1 cellular context compared by ENCODE assay signal in genomic region chr5:103605277-103605676, GRCh38.
TF ChIP-seq lines count a peak whose summit lies in the region.

No MANE protein-coding gene starts in this region.

TF ChIP-seq in K562, 482 proteins besides CTCF, POLR2A, EP300 and RAD21 (continued from another document and continues in another):
- no peak for TF ChIP-seq ZNF740 (CRISPR knock-in tag; IDR thresholded peaks at IDR 0.05)
- TF ChIP-seq ZNF740 (tag; IDR thresholded peaks at IDR 0.05): no peak
- peak; percentile 83 for TF ChIP-seq NCOR1 (IDR thresholded peaks at IDR 0.05)
- peak; percentile 59; the same call in 1 of the 2 replicates for TF ChIP-seq NFIC (IDR thresholded peaks at IDR 0.05)
- peak; percentile 20; the same call in 1 of the 2 replicates for TF ChIP-seq ZNF592 (IDR thresholded peaks at IDR 0.05)
- 0 out of 2 replicates have a peak, but pooled peaks have one; percentile 39 for TF ChIP-seq ARID3A (IDR thresholded peaks at IDR 0.05; ENCODE audit: borderline replicate concordance, low read depth, low read length)
- TF ChIP-seq LEF1 (IDR thresholded peaks at IDR 0.05): peak; percentile 75; the same call in 1 of the 2 replicates
- no peak for TF ChIP-seq ATF1 (CRISPR knock-in tag; IDR thresholded peaks at IDR 0.05)
- TF ChIP-seq ATF1 (tag; IDR thresholded peaks at IDR 0.05): 0 out of 2 replicates have a peak, but pooled peaks have one; percentile 19
- no peak for TF ChIP-seq RB1 (IDR thresholded peaks at IDR 0.05; ENCODE audit: low read depth)
- TF ChIP-seq FOXK1 (CRISPR knock-in tag; IDR thresholded peaks at IDR 0.05; ENCODE audit: borderline replicate concordance): no peak
- TF ChIP-seq TFAP4 (CRISPR knock-in tag; IDR thresholded peaks at IDR 0.05; ENCODE audit: borderline replicate concordance): no peak
- peak; percentile 81; the same call in 1 of the 2 replicates for TF ChIP-seq SMARCE1 (IDR thresholded peaks at IDR 0.05)
- TF ChIP-seq TEAD4 (IDR thresholded peaks at IDR 0.05; ENCODE audit: low read length): peak; percentile 92
- no peak for TF ChIP-seq TEAD4 (CRISPR knock-in tag; IDR thresholded peaks at IDR 0.05; ENCODE audit: borderline replicate concordance)
- no peak for TF ChIP-seq ZNF512 (tag; IDR thresholded peaks at IDR 0.05)
- 0 out of 2 replicates have a peak, but pooled peaks have one; percentile 29 for TF ChIP-seq GATA2 (CRISPR knock-in tag; IDR thresholded peaks at IDR 0.05)
- peak; percentile 79 to 84; a peak in 3 of 4 replicates for TF ChIP-seq TRIM24 (IDR thresholded peaks at IDR 0.05)
- TF ChIP-seq NR2C1 (IDR thresholded peaks at IDR 0.05): no peak
- TF ChIP-seq NR2C1 (tag; IDR thresholded peaks at IDR 0.05): peak; percentile 50; the same call in 1 of the 2 replicates
- no peak for TF ChIP-seq NFYB (IDR thresholded peaks at IDR 0.05; ENCODE audit: extremely low read depth, insufficient read length)
- peak; percentile 78 for TF ChIP-seq POLR2AphosphoS5 (IDR thresholded peaks at IDR 0.05; ENCODE audit: control insufficient read depth, insufficient read depth, low read depth, low read length)
- 0 out of 2 replicates have a peak, but pooled peaks have one; percentile 5 for TF ChIP-seq ETV1 (tag; conservative IDR thresholded peaks at IDR 0.05; ENCODE audit: low read depth)
- TF ChIP-seq CHAMP1 (IDR thresholded peaks at IDR 0.05): peak; percentile 61; the same call in 1 of the 2 replicates
- no peak; the same call in 1 of the 2 replicates for TF ChIP-seq JUND (IDR thresholded peaks at IDR 0.05; ENCODE audit: borderline replicate concordance, low read depth, low read length)
- peak; percentile 16; the same call in 1 of the 3 replicates for TF ChIP-seq JUND (tag; IDR thresholded peaks at IDR 0.05; ENCODE audit: borderline replicate concordance, low read depth, low read length)
- TF ChIP-seq RREB1 (CRISPR knock-in tag; IDR thresholded peaks at IDR 0.05): no peak
- peak; percentile 57 for TF ChIP-seq HMBOX1 (IDR thresholded peaks at IDR 0.05)
- peak in 1 of 2 experiments; percentile 77; a peak in 2 of 4 replicates for TF ChIP-seq ZMIZ1 (IDR thresholded peaks at IDR 0.05; ENCODE audit: low read depth in 2 of 2, low read length in 2 of 2)
- TF ChIP-seq CREM (IDR thresholded peaks at IDR 0.05; ENCODE audit: low read depth): 0 out of 2 replicates have a peak, but pooled peaks have one; percentile 24
- TF ChIP-seq DPF2 (IDR thresholded peaks at IDR 0.05): peak; percentile 92
- TF ChIP-seq ARID1B (IDR thresholded peaks at IDR 0.05): peak; percentile 94
- 0 out of 2 replicates have a peak, but pooled peaks have one; percentile 32 for TF ChIP-seq MBD2 (IDR thresholded peaks at IDR 0.05; ENCODE audit: borderline replicate concordance, low read depth)
- 0 out of 2 replicates have a peak, but pooled peaks have one; percentile 24 for TF ChIP-seq ETV5 (CRISPR knock-in tag; IDR thresholded peaks at IDR 0.05; ENCODE audit: low read depth)
